8 cellular contexts compared by ENCODE assay signal in the genomic region with DNA sequence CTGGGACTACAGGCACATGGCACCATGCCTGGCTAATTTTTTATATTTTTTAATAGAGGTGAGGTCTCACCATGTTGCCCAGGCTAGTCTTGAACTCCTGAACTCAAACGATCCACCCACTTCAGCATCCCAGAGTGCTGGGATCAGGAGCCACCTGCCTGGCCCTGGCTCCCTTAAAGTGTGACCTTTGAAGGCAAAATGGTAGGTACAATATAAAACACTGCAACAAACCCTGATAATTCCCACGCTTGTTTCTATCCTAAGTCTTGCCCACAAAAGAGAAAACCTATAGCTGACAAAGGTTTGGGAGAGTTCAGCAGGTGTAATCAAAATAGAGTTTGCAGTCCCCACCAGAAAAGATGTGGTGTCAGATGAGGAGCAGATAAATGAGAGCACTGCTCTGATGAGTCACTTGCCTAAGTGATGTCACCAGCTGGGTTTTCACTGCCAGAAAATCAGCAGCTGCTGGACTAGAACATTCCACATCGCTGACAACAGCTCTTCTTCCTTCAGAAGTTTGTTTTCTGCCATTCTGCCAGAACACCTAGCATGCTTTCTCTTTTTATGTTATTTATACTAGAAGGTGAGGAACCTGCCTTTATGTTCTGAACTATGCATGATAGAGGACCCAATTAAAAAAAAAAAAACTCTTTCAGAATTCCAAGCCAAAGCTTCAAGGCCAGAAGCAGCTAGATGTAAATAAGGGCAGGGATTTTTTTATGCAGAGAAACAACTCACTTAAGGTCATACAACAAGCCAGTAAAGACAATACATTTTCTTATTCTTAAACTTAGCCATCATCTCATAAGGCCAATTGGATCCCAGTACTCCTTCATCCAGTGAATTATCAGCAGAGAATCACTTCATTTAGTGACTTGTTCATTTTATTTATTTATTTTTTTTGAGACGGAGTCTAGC. TPM values are rescaled to one million over a fixed set of nuclear protein-coding genes. Genes with fewer than 3 reads are reported as not detected.
DNase-seq lines count a peak whose midpoint lies in the region; ATAC-seq and TF ChIP-seq lines count a peak whose summit lies in the region.

No MANE protein-coding gene starts in this region.

- H3K27ac Mint-ChIP-seq in Calu3 (ENCODE audit: unreplicated experiment), result peak overlapping the region; percentile 56

- TF ChIP-seq CTCF in Calu3 (IDR thresholded peaks at IDR 0.05; ENCODE audit: unreplicated experiment) (no peak), mammary epithelial cell (conservative IDR thresholded peaks at IDR 0.05 in 1 of 2, IDR thresholded peaks at IDR 0.05 in 1 of 2; ENCODE audit: extremely low read depth in 1 of 2, insufficient read depth in 1 of 2, low read depth in 1 of 2, low read length in 2 of 2) (no peak)

- no peak for ATAC-seq in GM18498 (IDR thresholded peaks at IDR 0.05; ENCODE audit: unreplicated experiment)

- intact Hi-C loops in Calu3 (cut with micrococcal nuclease; ENCODE audit: unreplicated experiment) (no loop called here), mammary epithelial cell (cut with micrococcal nuclease) (no loop called here)

- no peaks in the 10 kb centered on the region for H3K36me3 ChIP-seq in mammary epithelial cell (ENCODE audit: insufficient read depth, low read length)

- H3K27me3 ChIP-seq in mammary epithelial cell (ENCODE audit: insufficient read depth, low read length), result no peaks in the 10 kb centered on the region

- H3K4me1 ChIP-seq in mammary epithelial cell (ENCODE audit: insufficient read depth, low read length), result peaks cover 8% of the 10 kb centered on the region

- H3K9ac ChIP-seq in mammary epithelial cell (ENCODE audit: insufficient read depth, low read length), result no peak overlapping the region

- in situ Hi-C loops in mammary epithelial cell (cut with MboI; ENCODE audit: low sequenced_read_pairs in 2 of 2), result loop anchor here in 1 of 2 donors (10.0 kb wide), 1 partner anchor 47 kb away; no protein-coding TSS in a partner anchor

- no peak overlapping the region for H3K4me3 Mint-ChIP-seq in Calu3 (ENCODE audit: low read depth, unreplicated experiment)

- H3K4me1 Mint-ChIP-seq in Calu3 (ENCODE audit: low read depth, unreplicated experiment), result peaks cover 7% of the 10 kb centered on the region

- no peaks in the 10 kb centered on the region for H3K79me2 ChIP-seq in mammary epithelial cell (ENCODE audit: insufficient read depth, low read length)

- BruUV-seq in Calu3 (replicated peaks; lab: Mats Ljungman, UMichigan) (no TSS peak), mammary epithelial cell (replicated peaks; lab: Mats Ljungman, UMichigan) (no TSS peak)

- H4K20me1 ChIP-seq in mammary epithelial cell (ENCODE audit: insufficient read depth, low read length), result no peaks in the 10 kb centered on the region

- WGBS in mammary epithelial cell (ENCODE audit: low coverage, missing lambda C conversion rate), result 25% methylated on average over 4 of the region's 4 CpGs

- H3K27ac ChIP-seq in mammary epithelial cell (ENCODE audit: insufficient read depth, low read depth, low read length), result no peak overlapping the region

- DNase-seq in Calu3 (no peak), M059J (ENCODE audit: low read depth) (peak; percentile 89), mammary epithelial cell (peak; percentile 75), mucosa of gallbladder (ENCODE audit: low spot score) (peak; percentile 30), NCI-H524 (lab: John Stamatoyannopoulos, UW) (no peak), hippocampal formation (lab: John Stamatoyannopoulos, UW) (no peak), GM19240 (ENCODE audit: insufficient read length, low spot score) (no peak)

- no peaks in the 10 kb centered on the region for H3K9me3 ChIP-seq in mammary epithelial cell (replicated peaks; ENCODE audit: insufficient read depth, low read length)

- no peaks in the 10 kb centered on the region for H3K27me3 Mint-ChIP-seq in Calu3 (ENCODE audit: unreplicated experiment)

- H3K4me3 ChIP-seq in mammary epithelial cell (replicated peaks in 1 of 3; ENCODE audit: insufficient read depth in 1 of 3, low read depth in 2 of 3, low read length in 3 of 3), result no peak overlapping the region

- CTCF ChIA-PET in Calu3 (lab: Charles Lee), result interaction anchor here (0.6 to 1.4 kb wide), 2 partner anchors 14 to 19 kb away, joined by 4 to 10 read pairs; no protein-coding TSS in a partner anchor
- CTCF ChIA-PET in mammary epithelial cell (lab: Charles Lee; ENCODE audit: low non-redundant PET), result interaction anchor here (0.6 kb wide), 1 partner anchor 14 kb away, joined by 3 read pairs; no protein-coding TSS in a partner anchor

- H3K4me2 ChIP-seq in mammary epithelial cell (ENCODE audit: insufficient read depth, low read depth, low read length), result peak overlapping the region; percentile 18

- H2AFZ ChIP-seq in mammary epithelial cell (ENCODE audit: low read depth, low read length), result peak overlapping the region; percentile 2

- H3K9me3 Mint-ChIP-seq in Calu3 (ENCODE audit: low read depth, unreplicated experiment), result no peaks in the 10 kb centered on the region

- dilution Hi-C loops in mammary epithelial cell (cut with HindIII; ENCODE audit: low sequenced_read_pairs), result no loop called here

- H3K36me3 Mint-ChIP-seq in Calu3 (ENCODE audit: insufficient read depth, unreplicated experiment), result peaks cover 1% of the 10 kb centered on the region

RNA-seq across cellular contexts. Expression of gene PURB, which starts 18.0 kb away (rescaled TPM):
- total RNA-seq in Calu3 (2022) (68.5 and 70.8 TPM in 2 replicates), mammary epithelial cell (10 to 100 TPM; 30.2 to 32.8 TPM), mucosa of gallbladder (21.9 TPM)
- total RNA-seq in M059J (2014; rRNA removed; shearing (Covaris generic)), result 16.4 and 30.5 TPM in 2 replicates
- polyA plus RNA-seq in mammary epithelial cell, result 4.1 TPM
- 14.2 TPM for polyA minus RNA-seq in mammary epithelial cell

RNA-seq across cellular contexts. Expression of gene H2AZ2, which starts 19.4 kb away (rescaled TPM):
- total RNA-seq in Calu3 (2022) (300 and 371 TPM in 2 replicates), mammary epithelial cell (100 to 1,000 TPM in 1 of 2 donors, 10 to 100 TPM in 1; 48.3 to 116 TPM), mucosa of gallbladder (157 TPM)
- total RNA-seq in M059J (2014; rRNA removed; shearing (Covaris generic)), result 502 and 524 TPM in 2 replicates
- polyA plus RNA-seq in mammary epithelial cell, result 142 TPM
- 91.6 TPM for polyA minus RNA-seq in mammary epithelial cell

Comparison
In these comparisons a context has a peak if more than half of its experiments do, and no peak if none do; other contexts are left out.
1. DNase-seq: peak in M059J (single experiment), mammary epithelial cell (single experiment) and mucosa of gallbladder (single experiment); none in Calu3 (single experiment), NCI-H524 (0 of 2), hippocampal formation (0 of 2) and GM19240 (single experiment).